In the genomic region with DNA sequence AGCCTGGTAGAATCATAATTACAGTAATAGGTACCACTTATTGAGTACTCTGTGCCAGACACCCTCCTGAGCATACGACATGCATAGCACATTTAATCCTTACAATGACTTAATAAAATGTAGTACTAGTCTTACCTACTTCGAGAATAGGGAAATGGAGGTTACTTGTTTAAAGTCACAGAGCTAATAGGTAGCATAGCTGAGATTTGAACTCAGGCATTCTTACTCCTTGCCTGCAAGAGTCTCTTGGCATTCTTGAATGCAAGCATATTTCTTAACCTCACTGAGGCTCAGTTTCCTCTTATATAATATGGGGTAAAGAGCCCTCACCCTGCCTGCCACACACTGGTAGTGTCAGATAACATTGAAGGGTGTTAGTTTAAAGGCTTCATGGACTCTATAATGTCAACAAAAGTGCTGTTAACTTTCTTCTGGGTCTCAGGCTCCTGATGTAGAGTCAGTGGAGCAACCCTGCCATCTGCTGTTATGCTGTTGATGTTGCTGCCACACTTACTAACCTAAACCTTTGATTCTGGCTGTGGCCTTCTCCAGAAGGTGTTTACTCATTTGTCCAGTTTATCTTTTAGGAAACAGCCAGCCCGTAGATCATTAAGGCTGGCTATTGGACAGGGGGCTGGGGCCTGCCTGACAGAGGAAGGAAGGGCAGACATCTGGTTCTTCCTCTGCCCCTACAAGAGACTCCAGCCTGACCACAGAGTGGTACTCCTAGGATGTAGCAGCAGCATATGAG, we compare ENCODE assay signal across 8 cellular contexts. TPM values are rescaled to one million over a fixed set of nuclear protein-coding genes. Genes with fewer than 3 reads are reported as not detected.
DNase-seq lines count a peak whose midpoint lies in the region; ATAC-seq and TF ChIP-seq lines count a peak whose summit lies in the region.

No MANE protein-coding gene starts in this region.

- no peaks in the 10 kb centered on the region for H3F3A ChIP-seq in GM23338 (replicated peaks; ENCODE audit: low read depth)

- H3K9me3 ChIP-seq in CD4-positive, CD25-positive, alpha-beta regulatory T cell (ENCODE audit: control insufficient read depth in 2 of 2, low read length in 2 of 2) = no peaks in the 10 kb centered on the region

- no peaks in the 10 kb centered on the region for H3K27me3 Mint-ChIP-seq in CD4-positive, CD25-positive, alpha-beta regulatory T cell
- no peaks in the 10 kb centered on the region for H3K27me3 Mint-ChIP-seq in GM23338 (ENCODE audit: insufficient read depth, low read depth, poor library complexity)

- peaks cover 47% of the 10 kb centered on the region for H3K4me1 ChIP-seq in CD4-positive, CD25-positive, alpha-beta regulatory T cell (ENCODE audit: control insufficient read depth, insufficient read depth, low read length, poor library complexity, severe bottlenecking)
- peaks cover 10% of the 10 kb centered on the region; the same call in 1 of the 2 replicates for H3K4me1 ChIP-seq in GM23338 (ENCODE audit: insufficient read depth)

- TF ChIP-seq CTCF in GM23338 (conservative IDR thresholded peaks at IDR 0.05; ENCODE audit: low read depth in 2 of 2) = peak; percentile 19 to 43; a peak in 2 of 4 replicates

- peaks cover 15% of the 10 kb centered on the region for H3K36me3 ChIP-seq in CD4-positive, CD25-positive, alpha-beta regulatory T cell (ENCODE audit: control insufficient read depth, insufficient read depth, low read length)
- no peaks in the 10 kb centered on the region for H3K36me3 ChIP-seq in GM23338 (ENCODE audit: insufficient read depth)

- peaks cover 15% of the 10 kb centered on the region for H3K79me2 ChIP-seq in GM23338 (replicated peaks; ENCODE audit: insufficient read depth)

- H3K4me1 Mint-ChIP-seq in CD4-positive, CD25-positive, alpha-beta regulatory T cell = peaks cover 33 to 68% (median 52%) of the 10 kb centered on the region in 4 donors
- H3K4me1 Mint-ChIP-seq in GM23338 = peaks cover 10% of the 10 kb centered on the region

- H3K4me3 Mint-ChIP-seq in CD4-positive, CD25-positive, alpha-beta regulatory T cell = peak overlapping the region; percentile 11 to 76 (median 68)
- H3K4me3 Mint-ChIP-seq in GM23338 = no peak overlapping the region

- H3K9me3 Mint-ChIP-seq in CD4-positive, CD25-positive, alpha-beta regulatory T cell = no peaks in the 10 kb centered on the region
- H3K9me3 Mint-ChIP-seq in GM23338 = no peaks in the 10 kb centered on the region

- H3K27ac ChIP-seq in CD4-positive, CD25-positive, alpha-beta regulatory T cell (ENCODE audit: insufficient read depth, low read length, poor library complexity, severe bottlenecking) = peak overlapping the region; percentile 74
- H3K27ac ChIP-seq in GM23338 (ENCODE audit: low read depth) = no peak overlapping the region

- H3K27ac Mint-ChIP-seq in CD4-positive, CD25-positive, alpha-beta regulatory T cell = peak overlapping the region; percentile 86 to 99 (median 94)
- H3K27ac Mint-ChIP-seq in GM23338 = no peak overlapping the region

- peak; percentile 73 to 80 for ATAC-seq in CD4-positive, CD25-positive, alpha-beta regulatory T cell (ENCODE audit: low read depth in 2 of 2)
- ATAC-seq in GM23338 (peak; percentile 39; the same call in 2 of the 3 replicates), HG02885 (IDR thresholded peaks at IDR 0.05; ENCODE audit: poor library complexity, unreplicated experiment) (no peak), GM21367 (IDR thresholded peaks at IDR 0.05; ENCODE audit: unreplicated experiment) (no peak)

- peak overlapping the region; percentile 56 for H3K4me3 ChIP-seq in CD4-positive, CD25-positive, alpha-beta regulatory T cell (ENCODE audit: low read depth, low read length)
- H3K4me3 ChIP-seq in GM23338 = no peak overlapping the region

- no peaks in the 10 kb centered on the region for H3K27me3 ChIP-seq in CD4-positive, CD25-positive, alpha-beta regulatory T cell (ENCODE audit: control insufficient read depth, insufficient read depth, low read length)
- no peaks in the 10 kb centered on the region for H3K27me3 ChIP-seq in GM23338 (ENCODE audit: insufficient read depth)

- H3K36me3 Mint-ChIP-seq in CD4-positive, CD25-positive, alpha-beta regulatory T cell = peaks cover 22% of the 10 kb centered on the region
- H3K36me3 Mint-ChIP-seq in GM23338 (ENCODE audit: low read depth) = peaks cover 10% of the 10 kb centered on the region

- no peak overlapping the region for H3K4me2 ChIP-seq in GM23338

- peak; percentile 46 to 77 (median 75) for DNase-seq in CD4-positive, CD25-positive, alpha-beta regulatory T cell
- DNase-seq in GM23338 (ENCODE audit: low spot score) (peak; percentile 23), T follicular helper cell (ENCODE audit: low read depth) (peak; percentile 48), T47D (ENCODE audit: low read depth in 1 of 2, low spot score in 1 of 2) (peak; percentile 24 to 73), kidney glomerular epithelial cell (lab: John Stamatoyannopoulos, UW) (peak; percentile 63)
- peak; percentile 17 for DNase-seq in stimulated activated CD8-positive, alpha-beta memory T cell treated with anti-CD3 and anti-CD28 coated beads, Interleukin-15, amount 100 ng/mL, for 1 hour (ENCODE audit: low read depth)

- H3K9me2 ChIP-seq in GM23338 (ENCODE audit: insufficient read depth) = no peaks in the 10 kb centered on the region

- no peak overlapping the region for H2AFZ ChIP-seq in GM23338

- H4K20me1 ChIP-seq in GM23338 (replicated peaks; ENCODE audit: insufficient read depth) = peaks cover 20% of the 10 kb centered on the region

- in situ Hi-C loops in T47D (cut with HindIII; ENCODE audit: low pct_unique_long_range_greater_than_20kb, low sequenced_read_pairs) = no loop called here

TF ChIP-seq in GM23338, 12 proteins besides CTCF, POLR2A, EP300 and RAD21 (continues in another document):
- TF ChIP-seq, protein P1, sequence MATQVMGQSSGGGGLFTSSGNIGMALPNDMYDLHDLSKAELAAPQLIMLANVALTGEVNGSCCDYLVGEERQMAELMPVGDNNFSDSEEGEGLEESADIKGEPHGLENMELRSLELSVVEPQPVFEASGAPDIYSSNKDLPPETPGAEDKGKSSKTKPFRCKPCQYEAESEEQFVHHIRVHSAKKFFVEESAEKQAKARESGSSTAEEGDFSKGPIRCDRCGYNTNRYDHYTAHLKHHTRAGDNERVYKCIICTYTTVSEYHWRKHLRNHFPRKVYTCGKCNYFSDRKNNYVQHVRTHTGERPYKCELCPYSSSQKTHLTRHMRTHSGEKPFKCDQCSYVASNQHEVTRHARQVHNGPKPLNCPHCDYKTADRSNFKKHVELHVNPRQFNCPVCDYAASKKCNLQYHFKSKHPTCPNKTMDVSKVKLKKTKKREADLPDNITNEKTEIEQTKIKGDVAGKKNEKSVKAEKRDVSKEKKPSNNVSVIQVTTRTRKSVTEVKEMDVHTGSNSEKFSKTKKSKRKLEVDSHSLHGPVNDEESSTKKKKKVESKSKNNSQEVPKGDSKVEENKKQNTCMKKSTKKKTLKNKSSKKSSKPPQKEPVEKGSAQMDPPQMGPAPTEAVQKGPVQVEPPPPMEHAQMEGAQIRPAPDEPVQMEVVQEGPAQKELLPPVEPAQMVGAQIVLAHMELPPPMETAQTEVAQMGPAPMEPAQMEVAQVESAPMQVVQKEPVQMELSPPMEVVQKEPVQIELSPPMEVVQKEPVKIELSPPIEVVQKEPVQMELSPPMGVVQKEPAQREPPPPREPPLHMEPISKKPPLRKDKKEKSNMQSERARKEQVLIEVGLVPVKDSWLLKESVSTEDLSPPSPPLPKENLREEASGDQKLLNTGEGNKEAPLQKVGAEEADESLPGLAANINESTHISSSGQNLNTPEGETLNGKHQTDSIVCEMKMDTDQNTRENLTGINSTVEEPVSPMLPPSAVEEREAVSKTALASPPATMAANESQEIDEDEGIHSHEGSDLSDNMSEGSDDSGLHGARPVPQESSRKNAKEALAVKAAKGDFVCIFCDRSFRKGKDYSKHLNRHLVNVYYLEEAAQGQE (IDR thresholded peaks at IDR 0.05; ENCODE audit: unreplicated experiment) = no peak
- TF ChIP-seq CREB1 (CRISPR knock-in tag; IDR thresholded peaks at IDR 0.05; ENCODE audit: low read depth) (no peak), ZNF114 (CRISPR knock-in tag; IDR thresholded peaks at IDR 0.05) (no peak), EZH2 (IDR thresholded peaks at IDR 0.05; ENCODE audit: low read depth, unreplicated experiment) (no peak), POLR2AphosphoS5 (IDR thresholded peaks at IDR 0.05; ENCODE audit: low read depth) (no peak), JUNB (IDR thresholded peaks at IDR 0.05; ENCODE audit: unreplicated experiment) (no peak), EZH2phosphoT487 (IDR thresholded peaks at IDR 0.05; ENCODE audit: unreplicated experiment) (no peak), STAT1 (IDR thresholded peaks at IDR 0.05; ENCODE audit: unreplicated experiment) (no peak), NANOG (IDR thresholded peaks at IDR 0.05; ENCODE audit: borderline replicate concordance) (no peak), ZNF331 (CRISPR knock-in tag; IDR thresholded peaks at IDR 0.05; ENCODE audit: low read depth) (no peak)

RNA-seq across cellular contexts. Expression of gene LIMK2, which starts 18.9 kb away (rescaled TPM):
- total RNA-seq in CD4-positive, CD25-positive, alpha-beta regulatory T cell = 42.4 TPM
- polyA plus RNA-seq in CD4-positive, CD25-positive, alpha-beta regulatory T cell = 10 to 100 TPM; 22.4 to 33.2 (median 24.9) TPM
- 35.5 and 39.8 TPM in 2 replicates for total RNA-seq in GM23338 (2014; rRNA removed; shearing (Covaris generic))
- 12.5 and 14.9 TPM in 2 replicates for polyA plus RNA-seq in GM23338 (2016; fragmentation: Nextera tagmentation; extraction: Ambion mirVana)

Comparison
In these comparisons a context has a peak if more than half of its experiments do, and no peak if none do; other contexts are left out.
1. ATAC-seq: peak in CD4-positive, CD25-positive, alpha-beta regulatory T cell (2 of 2) and GM23338 (single experiment); none in HG02885 (single experiment) and GM21367 (single experiment).
2. DNase-seq: peak in every context shown above with its lines; median percentile 75 in CD4-positive, CD25-positive, alpha-beta regulatory T cell; 63 in kidney glomerular epithelial cell; 48 in T47D; 48 in T follicular helper cell; 23 in GM23338; 17 in stimulated activated CD8-positive, alpha-beta memory T cell treated with anti-CD3 and anti-CD28 coated beads, Interleukin-15, amount 100 ng/mL, for 1 hour.